In the genomic region with DNA sequence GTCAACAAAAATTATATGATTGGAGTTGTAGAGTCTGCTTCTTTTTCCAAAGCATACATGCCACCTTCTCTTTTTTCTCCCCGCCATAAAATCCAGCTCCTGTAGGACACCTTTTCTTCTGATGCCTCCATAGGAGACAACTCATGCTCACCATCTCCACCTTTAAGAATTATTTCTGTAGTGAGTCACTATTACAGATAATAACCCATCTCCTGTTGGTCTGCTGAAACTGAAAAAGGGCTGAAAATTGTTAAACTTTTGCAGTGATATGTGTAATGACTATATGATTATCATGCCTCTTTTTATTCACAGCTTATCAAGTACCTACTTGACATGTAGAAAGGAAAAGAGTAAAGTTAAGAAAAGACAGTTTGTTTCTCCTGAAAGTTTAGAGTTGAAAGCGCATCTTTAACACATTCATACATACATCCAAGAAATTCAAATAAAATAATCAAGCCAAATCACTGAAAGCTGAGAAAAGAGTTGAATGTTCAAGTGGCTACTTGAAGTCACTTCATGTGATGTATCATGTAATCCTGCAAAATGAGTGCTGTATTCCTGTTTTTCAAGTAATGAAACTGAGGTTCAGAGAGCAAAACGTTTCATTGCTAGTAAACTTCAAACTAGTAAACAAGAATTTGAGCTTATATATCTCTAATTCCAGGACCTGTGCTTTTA, we compare ENCODE assay signal across 1 cellular context.
TF ChIP-seq lines count a peak whose summit lies in the region.

No MANE protein-coding gene starts in this region.

TF ChIP-seq in SK-N-SH, 30 proteins besides CTCF, POLR2A, EP300 and RAD21 (continued from another document):
- TF ChIP-seq, protein P1, sequence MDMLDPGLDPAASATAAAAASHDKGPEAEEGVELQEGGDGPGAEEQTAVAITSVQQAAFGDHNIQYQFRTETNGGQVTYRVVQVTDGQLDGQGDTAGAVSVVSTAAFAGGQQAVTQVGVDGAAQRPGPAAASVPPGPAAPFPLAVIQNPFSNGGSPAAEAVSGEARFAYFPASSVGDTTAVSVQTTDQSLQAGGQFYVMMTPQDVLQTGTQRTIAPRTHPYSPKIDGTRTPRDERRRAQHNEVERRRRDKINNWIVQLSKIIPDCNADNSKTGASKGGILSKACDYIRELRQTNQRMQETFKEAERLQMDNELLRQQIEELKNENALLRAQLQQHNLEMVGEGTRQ (IDR thresholded peaks at IDR 0.05; ENCODE audit: borderline replicate concordance, low read depth, low read length): no peak
- TF ChIP-seq SIN3A (IDR thresholded peaks at IDR 0.05; ENCODE audit: borderline replicate concordance, low read depth, low read length): no peak
- TF ChIP-seq, protein P2, sequence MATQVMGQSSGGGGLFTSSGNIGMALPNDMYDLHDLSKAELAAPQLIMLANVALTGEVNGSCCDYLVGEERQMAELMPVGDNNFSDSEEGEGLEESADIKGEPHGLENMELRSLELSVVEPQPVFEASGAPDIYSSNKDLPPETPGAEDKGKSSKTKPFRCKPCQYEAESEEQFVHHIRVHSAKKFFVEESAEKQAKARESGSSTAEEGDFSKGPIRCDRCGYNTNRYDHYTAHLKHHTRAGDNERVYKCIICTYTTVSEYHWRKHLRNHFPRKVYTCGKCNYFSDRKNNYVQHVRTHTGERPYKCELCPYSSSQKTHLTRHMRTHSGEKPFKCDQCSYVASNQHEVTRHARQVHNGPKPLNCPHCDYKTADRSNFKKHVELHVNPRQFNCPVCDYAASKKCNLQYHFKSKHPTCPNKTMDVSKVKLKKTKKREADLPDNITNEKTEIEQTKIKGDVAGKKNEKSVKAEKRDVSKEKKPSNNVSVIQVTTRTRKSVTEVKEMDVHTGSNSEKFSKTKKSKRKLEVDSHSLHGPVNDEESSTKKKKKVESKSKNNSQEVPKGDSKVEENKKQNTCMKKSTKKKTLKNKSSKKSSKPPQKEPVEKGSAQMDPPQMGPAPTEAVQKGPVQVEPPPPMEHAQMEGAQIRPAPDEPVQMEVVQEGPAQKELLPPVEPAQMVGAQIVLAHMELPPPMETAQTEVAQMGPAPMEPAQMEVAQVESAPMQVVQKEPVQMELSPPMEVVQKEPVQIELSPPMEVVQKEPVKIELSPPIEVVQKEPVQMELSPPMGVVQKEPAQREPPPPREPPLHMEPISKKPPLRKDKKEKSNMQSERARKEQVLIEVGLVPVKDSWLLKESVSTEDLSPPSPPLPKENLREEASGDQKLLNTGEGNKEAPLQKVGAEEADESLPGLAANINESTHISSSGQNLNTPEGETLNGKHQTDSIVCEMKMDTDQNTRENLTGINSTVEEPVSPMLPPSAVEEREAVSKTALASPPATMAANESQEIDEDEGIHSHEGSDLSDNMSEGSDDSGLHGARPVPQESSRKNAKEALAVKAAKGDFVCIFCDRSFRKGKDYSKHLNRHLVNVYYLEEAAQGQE (IDR thresholded peaks at IDR 0.05; ENCODE audit: low read depth, low read length): no peak
- TF ChIP-seq, protein P3, sequence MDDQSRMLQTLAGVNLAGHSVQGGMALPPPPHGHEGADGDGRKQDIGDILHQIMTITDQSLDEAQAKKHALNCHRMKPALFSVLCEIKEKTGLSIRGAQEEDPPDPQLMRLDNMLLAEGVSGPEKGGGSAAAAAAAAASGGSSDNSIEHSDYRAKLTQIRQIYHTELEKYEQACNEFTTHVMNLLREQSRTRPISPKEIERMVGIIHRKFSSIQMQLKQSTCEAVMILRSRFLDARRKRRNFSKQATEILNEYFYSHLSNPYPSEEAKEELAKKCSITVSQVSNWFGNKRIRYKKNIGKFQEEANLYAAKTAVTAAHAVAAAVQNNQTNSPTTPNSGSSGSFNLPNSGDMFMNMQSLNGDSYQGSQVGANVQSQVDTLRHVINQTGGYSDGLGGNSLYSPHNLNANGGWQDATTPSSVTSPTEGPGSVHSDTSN (IDR thresholded peaks at IDR 0.05): no peak
- no peak for TF ChIP-seq RFX5 (IDR thresholded peaks at IDR 0.05; ENCODE audit: low read length)
- TF ChIP-seq FOXM1 (IDR thresholded peaks at IDR 0.05; ENCODE audit: low read depth): no peak
TF ChIP-seq in SK-N-SH: peak in this region for 0.
